ENCODE assay signal across 8 cellular contexts in the genomic region with DNA sequence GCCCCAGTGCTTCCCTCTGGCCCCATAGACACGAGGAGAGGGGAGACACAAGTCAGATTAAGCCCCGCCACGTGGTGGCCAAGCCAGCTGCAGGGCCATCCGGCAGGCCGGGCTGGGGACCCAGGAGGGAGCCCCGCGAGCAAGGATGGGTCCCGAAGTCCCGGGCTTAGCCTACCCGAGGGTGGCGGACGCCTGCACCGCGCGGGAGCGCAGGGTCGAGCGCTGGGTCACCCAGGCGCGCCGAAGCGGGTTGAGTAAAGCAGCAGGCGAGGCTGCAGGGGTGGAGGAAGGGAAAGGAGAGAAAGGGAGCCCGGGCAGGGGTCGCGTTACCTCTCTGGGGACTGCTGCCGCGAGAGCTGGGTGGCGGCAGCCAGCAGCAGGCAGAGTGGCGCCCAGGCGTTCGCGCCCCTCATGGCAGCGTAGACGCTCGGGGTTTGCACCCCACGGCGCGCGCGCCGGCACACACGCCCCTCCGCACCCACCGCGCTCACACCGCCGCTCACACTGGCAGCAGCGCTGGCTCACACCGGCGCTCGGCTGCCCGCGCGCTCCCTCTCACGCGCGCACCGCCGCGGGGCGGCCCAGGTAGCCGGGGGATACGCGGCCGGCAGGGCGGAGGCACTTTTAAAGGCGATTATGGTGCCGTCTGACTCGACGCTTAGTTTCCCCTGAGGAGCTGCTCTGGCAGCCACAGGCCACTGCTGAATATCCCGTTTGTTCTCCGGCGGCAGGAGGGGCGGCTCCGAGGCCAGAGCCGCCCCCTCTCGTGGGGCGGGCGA. TPM values are rescaled to one million over a fixed set of nuclear protein-coding genes. Genes with fewer than 3 reads are reported as not detected.
A peak's percentile ranks its signal among the peaks of the same experiment; 100 is the strongest.
DNase-seq lines count a peak whose midpoint lies in the region; ATAC-seq and TF ChIP-seq lines count a peak whose summit lies in the region.

A gene with protein sequence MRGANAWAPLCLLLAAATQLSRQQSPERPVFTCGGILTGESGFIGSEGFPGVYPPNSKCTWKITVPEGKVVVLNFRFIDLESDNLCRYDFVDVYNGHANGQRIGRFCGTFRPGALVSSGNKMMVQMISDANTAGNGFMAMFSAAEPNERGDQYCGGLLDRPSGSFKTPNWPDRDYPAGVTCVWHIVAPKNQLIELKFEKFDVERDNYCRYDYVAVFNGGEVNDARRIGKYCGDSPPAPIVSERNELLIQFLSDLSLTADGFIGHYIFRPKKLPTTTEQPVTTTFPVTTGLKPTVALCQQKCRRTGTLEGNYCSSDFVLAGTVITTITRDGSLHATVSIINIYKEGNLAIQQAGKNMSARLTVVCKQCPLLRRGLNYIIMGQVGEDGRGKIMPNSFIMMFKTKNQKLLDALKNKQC (minus strand): TSS at position 600 of the 779 bp plus-strand sequence. CDS start 187 bp downstream, at position 413.

- TF ChIP-seq EP300 in sigmoid colon (IDR thresholded peaks at IDR 0.05), result no peak

- H3K4me3 ChIP-seq in astrocyte of the cerebellum (ENCODE audit: low read depth, low read length) (peak within 1 kb of the TSS; percentile 57), iPS DF 6.9 (ENCODE audit: low read length) (peak within 1 kb of the TSS; percentile 74; the same call in 1 of the 2 replicates), sigmoid colon (peak within 1 kb of the TSS; percentile 27 to 60 (median 54))

- H3K9me3 ChIP-seq in iPS DF 6.9 (ENCODE audit: control insufficient read depth, insufficient read depth, low read length) (no peaks in the 10 kb centered on the region), sigmoid colon (no peaks in the 10 kb centered on the region)

- peaks cover 4% of the 10 kb centered on the region for H3K27me3 ChIP-seq in iPS DF 6.9 (ENCODE audit: control insufficient read depth, insufficient read depth, low read length)
- H3K27me3 ChIP-seq in sigmoid colon, result peaks cover 0 to 25% (median 4%) of the 10 kb centered on the region in 3 donors

- DNase-seq in AG20443 (ENCODE audit: low spot score) (peak; percentile 63), GM20000 (ENCODE audit: low spot score) (peak; percentile 51), NCI-H69 (lab: John Stamatoyannopoulos, UW) (peak; percentile 85), astrocyte of the cerebellum (ENCODE audit: low read depth) (no peak), iPS DF 6.9 (ENCODE audit: low read depth, low spot score) (peak; percentile 25), sigmoid colon (peak; percentile 66), NCI-H774 (lab: John Stamatoyannopoulos, UW) (no peak)

- H3K36me3 ChIP-seq in iPS DF 6.9 (ENCODE audit: control insufficient read depth, insufficient read depth, low read length) (no peaks in the 10 kb centered on the region), sigmoid colon (no peaks in the 10 kb centered on the region)

- no peak for TF ChIP-seq POLR2A in sigmoid colon (IDR thresholded peaks at IDR 0.05)

- no peak for ATAC-seq in GM18870 (IDR thresholded peaks at IDR 0.05; ENCODE audit: unreplicated experiment)

- intact Hi-C loops in sigmoid colon (cut with DNase I), result no loop called here

- no CpG with 5 or more reads among the region's 80 CpGs for WGBS in iPS DF 6.9 (ENCODE audit: insufficient coverage, insufficient read length)
- 0 to 1% methylated on average over 80 of the region's 80 CpGs for WGBS in sigmoid colon, 2 donors

- no peak within 1 kb of the TSS for H3K27ac ChIP-seq in iPS DF 6.9 (ENCODE audit: low read length)
- peak within 1 kb of the TSS; percentile 23 to 61 (median 24) for H3K27ac ChIP-seq in sigmoid colon

- TF ChIP-seq CTCF in GM20000 (IDR thresholded peaks at IDR 0.05; ENCODE audit: extremely low read depth, missing control alignments) (no peak), astrocyte of the cerebellum (IDR thresholded peaks at IDR 0.05; ENCODE audit: low read depth, low read length, missing control alignments) (no peak), sigmoid colon (IDR thresholded peaks at IDR 0.05) (no peak)

- H3K4me1 ChIP-seq in iPS DF 6.9 (ENCODE audit: control insufficient read depth, insufficient read depth, low read length) (no peaks in the 10 kb centered on the region), sigmoid colon (peaks cover 0 to 19% (median 11%) of the 10 kb centered on the region in 4 donors)

- in situ Hi-C loops in astrocyte of the cerebellum (cut with HindIII; ENCODE audit: low sequenced_read_pairs), result no loop called here

RNA-seq across cellular contexts. Expression of the gene that starts here (rescaled TPM):
- 10 to 100 TPM in 3 of 4 donors, 1 to 10 TPM in 1; 7.7 to 33.9 (median 21.2) TPM for total RNA-seq in sigmoid colon
- polyA plus RNA-seq in sigmoid colon, result 10 to 100 TPM in 1 of 3 donors, 1 to 10 TPM in 1, not detected in 1; 3.6 to 13.2 TPM

Comparison
In these comparisons a context has a peak if more than half of its experiments do, and no peak if none do; other contexts are left out.
1. DNase-seq: peak in AG20443 (single experiment), GM20000 (single experiment), NCI-H69 (single experiment), iPS DF 6.9 (single experiment) and sigmoid colon (single experiment); none in astrocyte of the cerebellum (single experiment) and NCI-H774 (single experiment).
2. Peak in every context shown above with its lines, with median percentiles within 50 percentile points of each other: H3K4me3 ChIP-seq.